Comparison of ENCODE assay signal across 8 cellular contexts in genomic region chr12:107402041-107403022, GRCh38.
DNase-seq lines count a peak whose midpoint lies in the region; ATAC-seq and TF ChIP-seq lines count a peak whose summit lies in the region.

No MANE protein-coding gene starts in this region.

- H3K9me3 ChIP-seq in SU-DHL-6 (ENCODE audit: insufficient read depth, low read length) (no peaks in the 10 kb centered on the region), iPS DF 6.9 (ENCODE audit: control insufficient read depth, insufficient read depth, low read length) (no peaks in the 10 kb centered on the region)

- H3K79me2 ChIP-seq in SU-DHL-6 (ENCODE audit: insufficient read depth, low read length): no peaks in the 10 kb centered on the region

- H3K9me2 ChIP-seq in SU-DHL-6 (replicated peaks; ENCODE audit: insufficient read depth, low read length): no peaks in the 10 kb centered on the region

- no peaks in the 10 kb centered on the region for H3K9me3 Mint-ChIP-seq in activated naive CD4-positive, alpha-beta T cell treated with anti-CD3 and anti-CD28 coated beads, Interleukin-2, amount 50 U/mL, for 72 hours

- peak; percentile 18 for DNase-seq in GM12864 (ENCODE audit: low read depth)
- DNase-seq in LoVo (ENCODE audit: low spot score): peak; percentile 57
- peak; percentile 60 to 62 for DNase-seq in activated naive CD4-positive, alpha-beta T cell treated with anti-CD3 and anti-CD28 coated beads, Interleukin-2, amount 50 U/mL, for 72 hours (ENCODE audit: low spot score in 2 of 2)
- peak; percentile 66 for DNase-seq in iPS DF 6.9 (ENCODE audit: low read depth, low spot score)
- DNase-seq in stimulated activated CD4-positive, alpha-beta T cell treated with anti-CD3 and anti-CD28 coated beads, Interleukin-4, amount 100 ng/mL, for 4 hours: peak; percentile 55 to 61

- H3K36me3 Mint-ChIP-seq in activated naive CD4-positive, alpha-beta T cell treated with anti-CD3 and anti-CD28 coated beads, Interleukin-2, amount 50 U/mL, for 72 hours: no peaks in the 10 kb centered on the region

- H3F3A ChIP-seq in SU-DHL-6 (ENCODE audit: insufficient read depth): no peaks in the 10 kb centered on the region

- H2AFZ ChIP-seq in SU-DHL-6 (ENCODE audit: low read depth, low read length, severe bottlenecking): no peak overlapping the region

- peak; percentile 77 to 83 for ATAC-seq in activated naive CD4-positive, alpha-beta T cell treated with anti-CD3 and anti-CD28 coated beads, Interleukin-2, amount 50 U/mL, for 72 hours
- no peak for ATAC-seq in HG03460 (IDR thresholded peaks at IDR 0.05; ENCODE audit: unreplicated experiment)
- no peak for ATAC-seq in HG03025 (IDR thresholded peaks at IDR 0.05; ENCODE audit: low FRiP score, unreplicated experiment)

- H3K9ac ChIP-seq in SU-DHL-6 (ENCODE audit: low read length): no peak overlapping the region

- H3K4me2 ChIP-seq in SU-DHL-6 (ENCODE audit: low read depth, low read length, poor library complexity, severe bottlenecking): no peak overlapping the region

- no peaks in the 10 kb centered on the region for H3K27me3 ChIP-seq in SU-DHL-6 (ENCODE audit: low read length)
- no peaks in the 10 kb centered on the region for H3K27me3 ChIP-seq in iPS DF 6.9 (ENCODE audit: control insufficient read depth, insufficient read depth, low read length)

- TF ChIP-seq CTCF in GM12864 (IDR thresholded peaks at IDR 0.05; ENCODE audit: low read depth, low read length, missing control alignments): peak; percentile 81
- TF ChIP-seq CTCF in SU-DHL-6 (IDR thresholded peaks at IDR 0.05; ENCODE audit: insufficient read depth, low read length, poor library complexity, severe bottlenecking): peak; percentile 23

- WGBS in iPS DF 6.9 (ENCODE audit: insufficient coverage, insufficient read length): no CpG with 5 or more reads among the region's 5 CpGs

- H3K27ac ChIP-seq in SU-DHL-6 (ENCODE audit: low read depth, low read length): no peak overlapping the region
- H3K27ac ChIP-seq in iPS DF 6.9 (ENCODE audit: low read length): no peak overlapping the region

- H3K27ac Mint-ChIP-seq in activated naive CD4-positive, alpha-beta T cell treated with anti-CD3 and anti-CD28 coated beads, Interleukin-2, amount 50 U/mL, for 72 hours: peak overlapping the region in 1 of 2 donors; percentile 25

- H3K4me3 ChIP-seq in GM12864 (ENCODE audit: low read depth, low read length) (no peak overlapping the region), SU-DHL-6 (ENCODE audit: insufficient read depth, low read length, poor library complexity, severe bottlenecking) (no peak overlapping the region), iPS DF 6.9 (ENCODE audit: low read length) (no peak overlapping the region)

- H3K4me1 ChIP-seq in iPS DF 6.9 (ENCODE audit: control insufficient read depth, insufficient read depth, low read length): peaks cover 2% of the 10 kb centered on the region; the same call in 1 of the 2 replicates

- no peaks in the 10 kb centered on the region for H4K20me1 ChIP-seq in SU-DHL-6 (ENCODE audit: low read depth, low read length)

- no peaks in the 10 kb centered on the region for H3K36me3 ChIP-seq in SU-DHL-6 (ENCODE audit: low read length)
- no peaks in the 10 kb centered on the region for H3K36me3 ChIP-seq in iPS DF 6.9 (ENCODE audit: control insufficient read depth, insufficient read depth, low read length)

Comparison
In these comparisons a context has a peak if more than half of its experiments do, and no peak if none do; other contexts are left out.
1. ATAC-seq: peak in activated naive CD4-positive, alpha-beta T cell treated with anti-CD3 and anti-CD28 coated beads, Interleukin-2, amount 50 U/mL, for 72 hours (2 of 2); none in HG03460 (single experiment) and HG03025 (single experiment).
2. Peak in every context shown above with its lines, with median percentiles within 50 percentile points of each other: DNase-seq.